Comparison of ENCODE assay signal across 8 cellular contexts in genomic region chr16:29157051-29157923, GRCh38.
DNase-seq lines count a peak whose midpoint lies in the region; TF ChIP-seq lines count a peak whose summit lies in the region.
"Not testable (repeated sequence)": the region's sequence is repeated elsewhere in the genome, so short reads cannot be mapped to it uniquely, and the experiment has no call there.

No MANE protein-coding gene starts in this region.

- not testable (repeated sequence) for H3K9me3 ChIP-seq in ascending aorta; neuron (ENCODE audit: low read length); thymus (ENCODE audit: control insufficient read depth)

- H3K4me1 ChIP-seq in ascending aorta: not testable (repeated sequence)
- peaks cover 13% of the 10 kb centered on the region for H3K4me1 ChIP-seq in neuron (ENCODE audit: insufficient read depth, low read length)
- peaks cover 27% of the 10 kb centered on the region for H3K4me1 ChIP-seq in thymus (ENCODE audit: control insufficient read depth, insufficient read depth, low read length)

- H3K36me3 ChIP-seq in ascending aorta; neuron (ENCODE audit: insufficient read depth, low read length); thymus (ENCODE audit: control insufficient read depth, insufficient read depth): not testable (repeated sequence)

- H2AFZ ChIP-seq in neuron (ENCODE audit: low read depth, low read length): peak overlapping the region; percentile 72

- not testable (repeated sequence) for TF ChIP-seq CTCF in ascending aorta (IDR thresholded peaks at IDR 0.05)

- intact Hi-C loops in ascending aorta (cut with DNase I): not testable (repeated sequence)

- peak overlapping the region; percentile 51 to 76 for H3K27ac ChIP-seq in ascending aorta
- H3K27ac ChIP-seq in epithelial cell of prostate: not testable (repeated sequence)
- peak overlapping the region; percentile 61 for H3K27ac ChIP-seq in thymus (ENCODE audit: low read depth)

- WGBS in thymus: 69% methylated on average over 22 of the region's 22 CpGs

- not testable (repeated sequence) for H3K27me3 ChIP-seq in ascending aorta; neuron (ENCODE audit: insufficient read depth, low read length); thymus (ENCODE audit: control insufficient read depth, insufficient read depth)

- not testable (repeated sequence) for TF ChIP-seq RAD21 in Ishikawa (IDR thresholded peaks at IDR 0.05; ENCODE audit: low read depth)

- peak; percentile 15 for DNase-seq in COLO829 (ENCODE audit: low spot score)
- DNase-seq in SW 1271 (lab: John Stamatoyannopoulos, UW): peak; percentile 79 to 96
- not testable (repeated sequence) for DNase-seq in ascending aorta (ENCODE audit: low spot score in 2 of 2)
- peak; percentile 6 for DNase-seq in epithelial cell of prostate (ENCODE audit: low read depth, low spot score)
- DNase-seq in iPS-NIHi7 (ENCODE audit: extremely low spot score): peak; percentile 38

- not testable (repeated sequence) for H3K4me3 ChIP-seq in ascending aorta; neuron (ENCODE audit: low read length); thymus (ENCODE audit: low read length)

- TF ChIP-seq EP300 in Ishikawa (IDR thresholded peaks at IDR 0.05; ENCODE audit: borderline replicate concordance): not testable (repeated sequence)

TF ChIP-seq in Ishikawa, 13 proteins besides CTCF, POLR2A, EP300 and RAD21:
- TF ChIP-seq CEBPB (IDR thresholded peaks at IDR 0.05) (peak; percentile 71), TEAD4 (IDR thresholded peaks at IDR 0.05) (0 out of 2 replicates have a peak, but pooled peaks have one; percentile 27)
